24 cellular contexts compared by ENCODE assay signal in the genomic region with DNA sequence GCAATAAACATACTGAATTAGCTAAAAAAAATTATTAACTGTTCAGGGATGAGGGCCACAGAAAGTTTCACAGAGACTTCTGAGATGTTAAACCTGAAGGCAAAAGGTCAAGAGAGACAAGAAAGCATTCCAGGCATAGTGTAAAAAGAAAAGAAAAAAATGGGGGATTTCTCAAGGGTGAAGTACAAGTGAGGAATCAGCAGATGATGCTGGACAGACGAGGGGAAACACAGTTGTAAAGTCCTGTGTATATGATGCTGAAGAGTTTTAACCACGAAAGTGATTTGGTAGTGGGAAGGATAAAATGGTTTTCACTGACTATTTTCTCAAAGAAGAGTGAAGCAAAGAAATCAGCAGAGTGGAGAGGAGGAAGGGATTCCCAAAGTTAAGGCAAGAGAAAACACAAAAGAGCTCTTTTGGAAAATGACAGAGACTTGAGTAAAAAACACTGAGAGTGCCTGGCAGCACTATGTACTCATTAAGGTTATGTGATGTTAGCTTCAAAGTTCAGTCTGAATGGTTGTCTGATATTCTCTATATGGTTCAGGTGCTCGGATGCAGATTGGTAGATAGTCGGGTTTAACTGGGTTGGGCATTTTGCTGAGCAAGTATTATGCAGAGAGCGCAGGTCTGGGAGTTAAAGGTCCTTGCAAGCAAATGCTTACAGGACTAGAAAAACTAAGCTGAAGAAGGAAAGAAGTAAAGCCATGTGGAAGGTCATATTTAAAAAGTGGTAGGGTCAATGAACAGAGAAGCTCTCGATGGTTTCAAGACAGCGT. TPM values are rescaled to one million over a fixed set of nuclear protein-coding genes. Genes with fewer than 3 reads are reported as not detected.
DNase-seq lines count a peak whose midpoint lies in the region; ATAC-seq, FAIRE-seq and TF ChIP-seq lines count a peak whose summit lies in the region.
"Had no signal": no experiment of that assay in that cellular context is flagged by ENCODE, and none has a peak within 500 bp of the region (broad histone marks: within the 10 kb centered on the region; RNA-seq: fewer than 3 reads in every experiment).

No MANE protein-coding gene starts in this region.

- TF ChIP-seq POLR2A in GM12891 (IDR thresholded peaks at IDR 0.05; ENCODE audit: low read depth, low read length) (no peak), H1 (IDR thresholded peaks at IDR 0.05; ENCODE audit: control extremely low read depth in 1 of 2, low read depth in 2 of 2, low read length in 2 of 2) (no peak)

- H3K4ac ChIP-seq in H1 (replicated peaks; ENCODE audit: insufficient read length, low read depth, low read length), result no peak overlapping the region

- DNase-seq in GM12891 (ENCODE audit: insufficient read length, low spot score), result no peak
- no peak for DNase-seq in H1 (ENCODE audit: low read depth in 1 of 2, low spot score in 2 of 2)
- no peak for DNase-seq in osteoblast (ENCODE audit: insufficient read length, low spot score, missing footprints)
- no peak for DNase-seq in BE2C
- DNase-seq in SJCRH30, result no peak
- DNase-seq in NCI-H1048 (lab: John Stamatoyannopoulos, UW), result no peak
- no peak for DNase-seq in 8988T
- DNase-seq: activated CD8-positive, alpha-beta T cell treated with anti-CD3 and anti-CD28 coated beads, Interleukin-2, amount 10 ng/mL, durations not matched to agents 7 days and 5 days; activated effector memory CD4-positive, alpha-beta T cell treated with anti-CD3 and anti-CD28 coated beads, Interleukin-2, amount 50 U/mL, for 16 hours; activated naive CD8-positive, alpha-beta T cell treated with anti-CD3 and anti-CD28 coated beads, Interleukin-2, amount 10 ng/mL, durations not matched to agents 7 days and 5 days; DMS153; kidney glomerular epithelial cell; lower lobe of right lung; NCI-H1694 treated with DMSO at 0.1 percent for 48 hours; NCI-H524 treated with DMSO at 0.1 percent for 48 hours; PC-9; stimulated activated CD4-positive, alpha-beta T cell treated with anti-CD3 and anti-CD28 coated beads, Interleukin-15, amount 100 ng/mL, for 24 hours; stimulated activated naive CD4-positive, alpha-beta T cell; testis had no signal

- no peak overlapping the region for H2BK120ac ChIP-seq in H1 (replicated peaks; ENCODE audit: low read depth, low read length)

- H3K4me2 ChIP-seq in H1 (ENCODE audit: insufficient read depth in 1 of 2, low read depth in 2 of 2, low read length in 2 of 2), result no peak overlapping the region
- H3K4me2 ChIP-seq in osteoblast (ENCODE audit: insufficient read depth, low read length), result no peak overlapping the region
- H3K4me2 ChIP-seq: PC-9 had no signal

- H3K4me1 ChIP-seq in H1 (replicated peaks in 1 of 4; ENCODE audit: control insufficient read depth in 3 of 4, insufficient read depth in 4 of 4, low read length in 3 of 4), result peaks cover 0 to 4% (median 2%) of the 10 kb centered on the region in 4 experiments; a peak in 4 of 7 replicates
- H3K4me1 ChIP-seq in osteoblast (ENCODE audit: insufficient read depth, low read length), result peaks cover 22% of the 10 kb centered on the region
- H3K4me1 ChIP-seq in BE2C, result no peaks in the 10 kb centered on the region
- no peaks in the 10 kb centered on the region for H3K4me1 ChIP-seq in SJCRH30
- H3K4me1 ChIP-seq: lower lobe of right lung, testis, vagina had no signal

- H3K9ac ChIP-seq in H1 (replicated peaks in 1 of 4; ENCODE audit: extremely low read depth in 1 of 4, low read depth in 3 of 4, low read length in 3 of 4), result no peak overlapping the region

- no peak overlapping the region for H2BK12ac ChIP-seq in H1 (ENCODE audit: low read depth, low read length)

- WGBS in H1 (ENCODE audit: extremely low coverage in 1 of 2, insufficient coverage in 1 of 2, insufficient read length in 1 of 2, insufficient replicate concordance in 2 of 2, low coverage in 1 of 2, low lambda C conversion rate in 2 of 2, missing lambda C conversion rate in 1 of 2), 2 experiments, result 92% methylated on average over 7 of the region's 7 CpGs; no CpG with 5 or more reads in 1 of the 2 experiments

- H3K36me3 ChIP-seq in H1 (ENCODE audit: control insufficient read depth in 2 of 4, insufficient read depth in 4 of 4, low read length in 3 of 4) (no peaks in the 10 kb centered on the region; a peak in 1 of 8 replicates), osteoblast (ENCODE audit: insufficient read depth, low read length) (peaks cover 16% of the 10 kb centered on the region), BE2C (no peaks in the 10 kb centered on the region; the same call in 1 of the 2 replicates), SJCRH30 (peaks cover 3% of the 10 kb centered on the region)
- H3K36me3 ChIP-seq: lower lobe of right lung, vagina had no signal

- H2AK5ac ChIP-seq in H1 (ENCODE audit: low read depth, low read length), result no peak overlapping the region

- no peak overlapping the region for H4K5ac ChIP-seq in H1 (ENCODE audit: insufficient read length, low read depth, low read length)

- POLR2A ChIA-PET in H1 (lab: Charles Lee; ENCODE audit: partially characterized antibody), result interaction anchor here (1.8 kb wide), 1 partner anchor 16 kb away, joined by 6 read pairs; no protein-coding TSS in a partner anchor

- CTCF ChIA-PET in H1 (lab: Charles Lee; ENCODE audit: partially characterized antibody), result interaction anchor here (0.5 kb wide), 1 partner anchor 42 kb away, joined by 3 read pairs; no protein-coding TSS in a partner anchor

- H2BK20ac ChIP-seq in H1 (ENCODE audit: low read length), result no peak overlapping the region

- no peak overlapping the region for H3K18ac ChIP-seq in H1 (ENCODE audit: extremely low read depth, low read length)

- no peaks in the 10 kb centered on the region for H3K23me2 ChIP-seq in H1 (ENCODE audit: low read depth, low read length)

- no peak for TF ChIP-seq CTCF in H1 (IDR thresholded peaks at IDR 0.05; ENCODE audit: control extremely low read depth in 1 of 3, insufficient read depth in 1 of 3, low read depth in 1 of 3, low read length in 3 of 3)
- TF ChIP-seq CTCF in osteoblast (IDR thresholded peaks at IDR 0.05; ENCODE audit: extremely low read depth, low read depth, low read length), result no peak
- TF ChIP-seq CTCF in BE2C (IDR thresholded peaks at IDR 0.05; ENCODE audit: low read depth, low read length), result no peak

- no peak overlapping the region for H3K4me3 ChIP-seq in H1 (ENCODE audit: extremely low read depth in 1 of 4, insufficient read depth in 2 of 4, low read depth in 3 of 4, low read length in 4 of 4)
- no peak overlapping the region for H3K4me3 ChIP-seq in osteoblast (ENCODE audit: insufficient read depth, low read length)
- no peak overlapping the region for H3K4me3 ChIP-seq in BE2C (ENCODE audit: low read depth, low read length)
- no peak overlapping the region for H3K4me3 ChIP-seq in SJCRH30
- H3K4me3 ChIP-seq: lower lobe of right lung, PC-9, testis, vagina had no signal

- no peaks in the 10 kb centered on the region for H3K9me3 ChIP-seq in H1 (ENCODE audit: insufficient read depth in 2 of 2, low read depth in 1 of 2, low read length in 1 of 2)
- no peaks in the 10 kb centered on the region for H3K9me3 ChIP-seq in osteoblast (ENCODE audit: low read depth, low read length)
- H3K9me3 ChIP-seq in BE2C, result no peaks in the 10 kb centered on the region
- no peaks in the 10 kb centered on the region for H3K9me3 ChIP-seq in SJCRH30 (replicated peaks)
- H3K9me3 ChIP-seq: lower lobe of right lung, testis, vagina had no signal

- H3K79me2 ChIP-seq in H1 (ENCODE audit: control insufficient read depth in 1 of 2, insufficient read depth in 2 of 2, low read length in 2 of 2) (peaks cover 0 to 18% of the 10 kb centered on the region in 2 experiments; a peak in 2 of 4 replicates), osteoblast (ENCODE audit: insufficient read depth, low read length) (peaks cover 91% of the 10 kb centered on the region)

- H3K79me1 ChIP-seq in H1 (ENCODE audit: low read depth, low read length), result peaks cover 4% of the 10 kb centered on the region; the same call in 1 of the 2 replicates

- no peak overlapping the region for H2BK5ac ChIP-seq in H1 (ENCODE audit: low read depth, low read length)

- TF ChIP-seq RAD21 in H1 (IDR thresholded peaks at IDR 0.05 in 1 of 2, conservative IDR thresholded peaks at IDR 0.05 in 1 of 2; ENCODE audit: low read depth in 2 of 2, low read length in 2 of 2), result no peak

- no peak for TF ChIP-seq EP300 in H1 (IDR thresholded peaks at IDR 0.05; ENCODE audit: borderline replicate concordance in 1 of 2, low read depth in 2 of 2, low read length in 2 of 2)

- H4K8ac ChIP-seq in H1 (ENCODE audit: extremely low read depth, insufficient read depth, low read length), result no peak overlapping the region

- H2BK15ac ChIP-seq in H1 (ENCODE audit: low read length), result no peak overlapping the region

- H4K20me1 ChIP-seq in H1 (replicated peaks in 1 of 2; ENCODE audit: control insufficient read depth in 1 of 2, insufficient read depth in 2 of 2, low read length in 2 of 2) (no peaks in the 10 kb centered on the region), osteoblast (ENCODE audit: insufficient read depth, low read length) (peaks cover 6% of the 10 kb centered on the region)

- no peaks in the 10 kb centered on the region for H3K27me3 ChIP-seq in H1 (replicated peaks in 1 of 4; ENCODE audit: control insufficient read depth in 3 of 4, extremely low read depth in 1 of 4, insufficient read depth in 3 of 4, low read length in 3 of 4)
- H3K27me3 ChIP-seq in osteoblast (ENCODE audit: insufficient read depth, low read length), result no peaks in the 10 kb centered on the region
- no peaks in the 10 kb centered on the region for H3K27me3 ChIP-seq in BE2C
- no peaks in the 10 kb centered on the region for H3K27me3 ChIP-seq in SJCRH30
- H3K27me3 ChIP-seq: testis, vagina had no signal

- H3K27ac ChIP-seq in H1 (ENCODE audit: low read depth, low read length) (no peak overlapping the region), osteoblast (ENCODE audit: low read depth, low read length) (peak overlapping the region; percentile 49), SJCRH30 (no peak overlapping the region)
- H3K27ac ChIP-seq: lower lobe of right lung, PC-9, testis, vagina had no signal

- no peak overlapping the region for H4K91ac ChIP-seq in H1 (replicated peaks; ENCODE audit: insufficient read length, low read length)

- H2AFZ ChIP-seq in H1 (ENCODE audit: low read length) (no peak overlapping the region), osteoblast (ENCODE audit: low read length) (no peak overlapping the region)
- H2AFZ ChIP-seq: PC-9 had no signal

- H3K56ac ChIP-seq in H1 (replicated peaks; ENCODE audit: insufficient read length, low read depth, low read length), result no peak overlapping the region

- H3K23ac ChIP-seq in H1 (ENCODE audit: insufficient read length), result no peak overlapping the region

- H3K14ac ChIP-seq in H1 (ENCODE audit: insufficient read length), result no peak overlapping the region

- FAIRE-seq in GM12891 (lab: Jason Lieb, UNC), result peak; percentile 20
- FAIRE-seq in H1 (lab: Jason Lieb, UNC), result peak; percentile 50
- FAIRE-seq: endothelial cell of umbilical vein had no signal

- ATAC-seq in HG03095 (IDR thresholded peaks at IDR 0.05; ENCODE audit: unreplicated experiment), result peak; percentile 48
- ATAC-seq: activated CD8-positive, alpha-beta T cell treated with anti-CD3 and anti-CD28 coated beads, Interleukin-2, amount 10 ng/mL, durations not matched to agents 7 days and 5 days; HCT116; lower lobe of right lung; Right ventricle myocardium inferior had no signal

RNA-seq across cellular contexts. Expression of gene RAB23, which starts 16.4 kb away (rescaled TPM):
- 0.99 TPM for polyA plus RNA-seq in GM12891 (2012; ENCODE audit: low read depth, missing spikeins)
- total RNA-seq in H1 (2021; fragmentation: NEBNext Ultra II Directional; extraction: Animal tissue kit (Norgen Biotek cat#: 25700)), result 17.2 and 17.5 TPM in 2 replicates
- polyA plus RNA-seq in H1 (2011; rRNA removed), result 2.4 and 6.5 TPM in 2 replicates
- polyA plus RNA-seq in H1 (2011; cell fraction: cytosol; rRNA removed), result 5.6 TPM
- 2.2 TPM for polyA plus RNA-seq in H1 (2011; cell fraction: nucleus; rRNA removed)
- polyA plus RNA-seq in H1 (2012, experiment 1 of 2), result 5.8 to 14.3 TPM (median 7.1 TPM) in 4 replicates
- 1.3 TPM for polyA plus RNA-seq in H1 (2012, experiment 2 of 2)
- 10.0 TPM for polyA plus RNA-seq in H1 (2013, experiment 1 of 2)
- 9.5 TPM for polyA plus RNA-seq in H1 (2013, experiment 2 of 2)
- polyA minus RNA-seq in H1 (2011; rRNA and poly(A)+ RNA removed), result 7.9 and 11.8 TPM in 2 replicates
- polyA minus RNA-seq in H1 (2011; cell fraction: cytosol; rRNA and poly(A)+ RNA removed), result 5.1 TPM
- polyA minus RNA-seq in H1 (2011; cell fraction: nucleus; rRNA and poly(A)+ RNA removed), result 11.2 TPM
- 74.0 and 82.2 TPM in 2 replicates for total RNA-seq in osteoblast
- 2.5 TPM for polyA plus RNA-seq in BE2C (2012; ENCODE audit: insufficient read depth, insufficient read length, low read depth)
- 22.4 and 24.2 TPM in 2 replicates for total RNA-seq in SJCRH30 (2014; rRNA removed; shearing (Covaris generic))

RNA-seq across cellular contexts. Expression of gene BAG2, which starts 33.6 kb away (rescaled TPM):
- polyA plus RNA-seq in GM12891 (2012; ENCODE audit: low read depth, missing spikeins), result 4.5 TPM
- total RNA-seq in H1 (2021; fragmentation: NEBNext Ultra II Directional; extraction: Animal tissue kit (Norgen Biotek cat#: 25700)), result 7.2 and 7.4 TPM in 2 replicates
- polyA plus RNA-seq in H1 (2011; rRNA removed), result 2.0 and 4.4 TPM in 2 replicates
- 3.5 TPM for polyA plus RNA-seq in H1 (2011; cell fraction: cytosol; rRNA removed)
- 1.1 TPM for polyA plus RNA-seq in H1 (2011; cell fraction: nucleus; rRNA removed)
- 3.9 to 6.7 TPM (median 4.4 TPM) in 4 replicates for polyA plus RNA-seq in H1 (2012, experiment 1 of 2)
- 1.7 TPM for polyA plus RNA-seq in H1 (2012, experiment 2 of 2)
- 6.1 TPM for polyA plus RNA-seq in H1 (2013, experiment 1 of 2)
- polyA plus RNA-seq in H1 (2013, experiment 2 of 2), result 5.7 TPM
- 2.1 and 2.9 TPM in 2 replicates for polyA minus RNA-seq in H1 (2011; rRNA and poly(A)+ RNA removed)
- polyA minus RNA-seq in H1 (2011; cell fraction: cytosol; rRNA and poly(A)+ RNA removed), result 2.6 TPM
- polyA minus RNA-seq in H1 (2011; cell fraction: nucleus; rRNA and poly(A)+ RNA removed), result 5.0 TPM
- 13.3 and 17.7 TPM in 2 replicates for total RNA-seq in osteoblast
- 0.73 TPM for polyA plus RNA-seq in BE2C (2012; ENCODE audit: insufficient read depth, insufficient read length, low read depth)
- total RNA-seq in SJCRH30 (2014; rRNA removed; shearing (Covaris generic)), result 4.6 and 4.8 TPM in 2 replicates
